ENCODE assay signal across 10 cellular contexts in genomic region chr3:185558395-185558794, GRCh38. TPM values are rescaled to one million over a fixed set of nuclear protein-coding genes. Genes with fewer than 3 reads are reported as not detected.
DNase-seq lines count a peak whose midpoint lies in the region; ATAC-seq and TF ChIP-seq lines count a peak whose summit lies in the region.
"Had no signal": no experiment of that assay in that cellular context is flagged by ENCODE, and none has a peak within 500 bp of the region (broad histone marks: within the 10 kb centered on the region; RNA-seq: fewer than 3 reads in every experiment).

No MANE protein-coding gene starts in this region.

- H3K36me3 Mint-ChIP-seq in activated naive CD4-positive, alpha-beta T cell treated with anti-CD3 and anti-CD28 coated beads, Interleukin-2, amount 50 U/mL, for 24 hours: no peaks in the 10 kb centered on the region
- no peaks in the 10 kb centered on the region for H3K36me3 Mint-ChIP-seq in activated naive CD4-positive, alpha-beta T cell treated with anti-CD3 and anti-CD28 coated beads, Interleukin-2, amount 10 ng/mL, durations not matched to agents 7 days and 5 days
- H3K36me3 Mint-ChIP-seq in stimulated activated naive B cell treated with anti-CD40 and anti-IgM and Interleukin-4, amounts not matched to agents 10 μg/mL and 1 μg/mL and 100 μg/mL, for 72 hours: no peaks in the 10 kb centered on the region

- H3K27ac Mint-ChIP-seq in activated naive CD4-positive, alpha-beta T cell treated with anti-CD3 and anti-CD28 coated beads, Interleukin-2, amount 50 U/mL, for 24 hours: no peak overlapping the region
- H3K27ac Mint-ChIP-seq in activated naive CD4-positive, alpha-beta T cell treated with anti-CD3 and anti-CD28 coated beads, Interleukin-2, amount 10 ng/mL, durations not matched to agents 7 days and 5 days: no peak overlapping the region
- H3K27ac Mint-ChIP-seq in stimulated activated naive B cell treated with anti-CD40 and anti-IgM and Interleukin-4, amounts not matched to agents 10 μg/mL and 1 μg/mL and 100 μg/mL, for 72 hours: no peak overlapping the region

- intact Hi-C loops in adrenal gland (cut with DNase I): loop anchor here in 1 of 2 donors (10.0 kb wide), 1 partner anchor 54 kb away; no protein-coding TSS in a partner anchor
- intact Hi-C loops in right lobe of liver (cut with DNase I): no loop called here

- TF ChIP-seq POLR2A in adrenal gland (IDR thresholded peaks at IDR 0.05) (no peak), right lobe of liver (IDR thresholded peaks at IDR 0.05) (no peak)

- peaks cover 1% of the 10 kb centered on the region for H3K27me3 Mint-ChIP-seq in activated naive CD4-positive, alpha-beta T cell treated with anti-CD3 and anti-CD28 coated beads, Interleukin-2, amount 50 U/mL, for 24 hours
- peaks cover 20% of the 10 kb centered on the region for H3K27me3 Mint-ChIP-seq in activated naive CD4-positive, alpha-beta T cell treated with anti-CD3 and anti-CD28 coated beads, Interleukin-2, amount 10 ng/mL, durations not matched to agents 7 days and 5 days
- H3K27me3 Mint-ChIP-seq in stimulated activated naive B cell treated with anti-CD40 and anti-IgM and Interleukin-4, amounts not matched to agents 10 μg/mL and 1 μg/mL and 100 μg/mL, for 72 hours: peaks cover 4 to 6% of the 10 kb centered on the region in 2 donors

- WGBS in adrenal gland, 4 donors: 40 to 67% (median 49%) methylated on average over 3 of the region's 3 CpGs
- 41% methylated on average over 3 of the region's 3 CpGs for WGBS in right lobe of liver (ENCODE audit: insufficient coverage, low coverage, low lambda C conversion rate, missing lambda C conversion rate)

- peaks cover 8 to 11% of the 10 kb centered on the region in 2 donors for H3K4me1 ChIP-seq in adrenal gland (replicated peaks in 1 of 2)
- peaks cover 0 to 2% (median 0%) of the 10 kb centered on the region in 4 donors for H3K4me1 ChIP-seq in right lobe of liver
- H3K4me1 ChIP-seq: right atrium auricular region had no signal

- H3K9me3 Mint-ChIP-seq in activated naive CD4-positive, alpha-beta T cell treated with anti-CD3 and anti-CD28 coated beads, Interleukin-2, amount 50 U/mL, for 24 hours: no peaks in the 10 kb centered on the region
- H3K9me3 Mint-ChIP-seq in activated naive CD4-positive, alpha-beta T cell treated with anti-CD3 and anti-CD28 coated beads, Interleukin-2, amount 10 ng/mL, durations not matched to agents 7 days and 5 days: no peaks in the 10 kb centered on the region
- H3K9me3 Mint-ChIP-seq in stimulated activated naive B cell treated with anti-CD40 and anti-IgM and Interleukin-4, amounts not matched to agents 10 μg/mL and 1 μg/mL and 100 μg/mL, for 72 hours: no peaks in the 10 kb centered on the region

- CTCF ChIA-PET in activated naive CD4-positive, alpha-beta T cell treated with anti-CD3 and anti-CD28 coated beads, Interleukin-2, amount 10 ng/mL, durations not matched to agents 7 days and 5 days (lab: Charles Lee): interaction anchor here (0.9 to 3.2 kb wide), 13 partner anchors 9 to 205 kb away, joined by 3 to 17 read pairs (median 8); partner anchors contain the start of gene TMEM41A

- no peaks in the 10 kb centered on the region for H3K9me3 ChIP-seq in adrenal gland (replicated peaks in 1 of 3)
- no peaks in the 10 kb centered on the region for H3K9me3 ChIP-seq in right lobe of liver
- H3K9me3 ChIP-seq: right atrium auricular region had no signal

- H3K27ac ChIP-seq in adrenal gland (peak overlapping the region; percentile 58 to 82 (median 67)), right lobe of liver (no peak overlapping the region)
- H3K27ac ChIP-seq: right atrium auricular region had no signal

- H3K4me3 ChIP-seq in adrenal gland: no peak overlapping the region
- no peak overlapping the region for H3K4me3 ChIP-seq in right lobe of liver
- H3K4me3 ChIP-seq: right atrium auricular region had no signal

- TF ChIP-seq CTCF in adrenal gland (IDR thresholded peaks at IDR 0.05): no peak
- TF ChIP-seq CTCF in right lobe of liver (IDR thresholded peaks at IDR 0.05): no peak

- H3K36me3 ChIP-seq in adrenal gland (replicated peaks in 1 of 2) (no peaks in the 10 kb centered on the region), right lobe of liver (no peaks in the 10 kb centered on the region)
- H3K36me3 ChIP-seq: right atrium auricular region had no signal

- no peak for DNase-seq in activated naive CD4-positive, alpha-beta T cell treated with anti-CD3 and anti-CD28 coated beads, Interleukin-2, amount 10 ng/mL, durations not matched to agents 7 days and 5 days
- peak in 3 of 7 donors; percentile 29 to 51 (median 41) for DNase-seq in adrenal gland
- DNase-seq in right lobe of liver: peak in 1 of 3 donors; percentile 35
- DNase-seq in ureter (ENCODE audit: low spot score): peak; percentile 77
- DNase-seq in stimulated activated naive B cell treated with anti-CD40 and anti-IgM and Interleukin-4, amounts not matched to agents 10 μg/mL and 1 μg/mL and 100 μg/mL, for 72 hours: no peak
- DNase-seq in activated gamma-delta T cell (lab: John Stamatoyannopoulos, UW): no peak

- peaks cover 26% of the 10 kb centered on the region for H3K4me1 Mint-ChIP-seq in activated naive CD4-positive, alpha-beta T cell treated with anti-CD3 and anti-CD28 coated beads, Interleukin-2, amount 50 U/mL, for 24 hours
- peaks cover 18% of the 10 kb centered on the region for H3K4me1 Mint-ChIP-seq in activated naive CD4-positive, alpha-beta T cell treated with anti-CD3 and anti-CD28 coated beads, Interleukin-2, amount 10 ng/mL, durations not matched to agents 7 days and 5 days
- peaks cover 10 to 18% of the 10 kb centered on the region in 2 donors for H3K4me1 Mint-ChIP-seq in stimulated activated naive B cell treated with anti-CD40 and anti-IgM and Interleukin-4, amounts not matched to agents 10 μg/mL and 1 μg/mL and 100 μg/mL, for 72 hours

- H3K4me3 Mint-ChIP-seq in activated naive CD4-positive, alpha-beta T cell treated with anti-CD3 and anti-CD28 coated beads, Interleukin-2, amount 50 U/mL, for 24 hours: peak overlapping the region; percentile 88
- H3K4me3 Mint-ChIP-seq in activated naive CD4-positive, alpha-beta T cell treated with anti-CD3 and anti-CD28 coated beads, Interleukin-2, amount 10 ng/mL, durations not matched to agents 7 days and 5 days: no peak overlapping the region
- H3K4me3 Mint-ChIP-seq in stimulated activated naive B cell treated with anti-CD40 and anti-IgM and Interleukin-4, amounts not matched to agents 10 μg/mL and 1 μg/mL and 100 μg/mL, for 72 hours: no peak overlapping the region

- no peaks in the 10 kb centered on the region for H3K27me3 ChIP-seq in adrenal gland
- no peaks in the 10 kb centered on the region for H3K27me3 ChIP-seq in right lobe of liver
- H3K27me3 ChIP-seq: right atrium auricular region had no signal

- ATAC-seq in right lobe of liver: peak in 3 of 4 donors; percentile 58 to 92 (median 75)
- no peak for ATAC-seq in HG03520 (IDR thresholded peaks at IDR 0.05; ENCODE audit: unreplicated experiment)
- no peak for ATAC-seq in stimulated activated naive B cell treated with anti-CD40 and anti-IgM and Interleukin-4, amounts not matched to agents 10 μg/mL and 1 μg/mL and 100 μg/mL, for 72 hours (replicated peaks)

RNA-seq across cellular contexts. Expression of gene LIPH, which starts 6.0 kb away (rescaled TPM):
- total RNA-seq in adrenal gland: 1 to 10 TPM in 3 of 8 donors, under 1 TPM in 4, not detected in 1; 0.32 to 2.9 (median 0.90) TPM
- 1 to 10 TPM in 1 of 3 donors, under 1 TPM in 2; 0.07 to 1.0 (median 0.40) TPM for polyA plus RNA-seq in adrenal gland
- 1 to 10 TPM in 2 of 6 experiments, under 1 TPM in 3, not detected in 1; 0.07 to 1.4 (median 0.24) TPM for total RNA-seq in right lobe of liver
- 16.7 TPM for total RNA-seq in ureter
- total RNA-seq: LHCN-M2 had no signal

RNA-seq across cellular contexts. Expression of gene SENP2, which starts 27.7 kb away (rescaled TPM):
- total RNA-seq in adrenal gland (10 to 100 TPM; 18.2 to 44.7 (median 27.2) TPM), right lobe of liver (10 to 100 TPM in 4 of 6 experiments, 1 to 10 TPM in 2; 7.8 to 26.8 (median 17.8) TPM), ureter (51.8 TPM)
- polyA plus RNA-seq in adrenal gland: 10 to 100 TPM in 1 of 3 donors, 1 to 10 TPM in 2; 7.6 to 46.3 (median 9.7) TPM

RNA-seq across cellular contexts. Expression of gene TMEM41A, which starts 59.6 kb away (rescaled TPM):
- total RNA-seq in adrenal gland (10 to 100 TPM; 15.8 to 80.3 (median 33.4) TPM), right lobe of liver (10 to 100 TPM; 11.6 to 21.9 (median 13.4) TPM), ureter (31.9 TPM)
- 10 to 100 TPM; 19.9 to 56.8 (median 25.0) TPM for polyA plus RNA-seq in adrenal gland

Comparison
In these comparisons a context has a peak if more than half of its experiments do, and no peak if none do; other contexts are left out.
1. H3K27ac ChIP-seq: peak in adrenal gland (5 of 5); none in right lobe of liver (0 of 3).
2. ATAC-seq: peak in right lobe of liver (3 of 4); none in HG03520 (single experiment) and stimulated activated naive B cell treated with anti-CD40 and anti-IgM and Interleukin-4, amounts not matched to agents 10 μg/mL and 1 μg/mL and 100 μg/mL, for 72 hours (0 of 2).